Comparison of ENCODE assay signal across 2 cellular contexts in the genomic region with DNA sequence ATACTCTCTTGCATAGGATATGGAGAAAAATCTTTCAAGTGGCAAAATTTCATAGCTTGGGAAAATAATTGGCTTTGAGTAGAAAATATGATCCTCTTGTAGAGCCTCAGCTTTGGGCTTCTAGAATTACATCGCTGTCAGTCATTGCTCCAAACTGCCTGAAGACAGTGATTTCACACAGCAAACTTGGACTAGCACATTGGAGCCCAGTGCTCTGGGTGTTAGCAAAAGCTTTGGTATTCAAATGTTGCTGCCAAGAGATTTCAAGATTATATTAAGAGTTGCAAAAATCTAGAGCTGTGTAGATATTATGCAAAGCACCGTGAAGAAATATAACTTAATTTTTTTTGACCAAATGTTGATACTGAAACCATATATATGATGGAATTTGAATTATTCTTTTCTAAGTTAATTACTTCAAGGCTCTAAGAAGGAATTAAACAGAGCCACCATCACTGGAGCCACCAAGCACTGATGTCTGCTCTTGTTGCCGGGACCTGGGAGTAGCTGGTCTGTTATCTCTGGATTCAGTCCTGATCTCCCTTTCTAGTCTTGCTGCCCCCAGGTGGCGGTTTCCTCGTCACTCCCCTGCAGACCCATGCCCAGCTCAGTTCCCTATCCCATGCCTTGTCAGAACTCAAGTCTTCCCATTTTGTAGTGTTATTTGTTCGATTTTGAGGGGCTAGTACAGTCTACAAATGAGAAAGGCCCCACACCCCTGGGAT.
TF ChIP-seq lines count a peak whose summit lies in the region.

No MANE protein-coding gene starts in this region.

TF ChIP-seq in GM12878, 131 proteins besides CTCF, POLR2A, EP300 and RAD21 (continued from another document and continues in another):
- TF ChIP-seq, protein P1, sequence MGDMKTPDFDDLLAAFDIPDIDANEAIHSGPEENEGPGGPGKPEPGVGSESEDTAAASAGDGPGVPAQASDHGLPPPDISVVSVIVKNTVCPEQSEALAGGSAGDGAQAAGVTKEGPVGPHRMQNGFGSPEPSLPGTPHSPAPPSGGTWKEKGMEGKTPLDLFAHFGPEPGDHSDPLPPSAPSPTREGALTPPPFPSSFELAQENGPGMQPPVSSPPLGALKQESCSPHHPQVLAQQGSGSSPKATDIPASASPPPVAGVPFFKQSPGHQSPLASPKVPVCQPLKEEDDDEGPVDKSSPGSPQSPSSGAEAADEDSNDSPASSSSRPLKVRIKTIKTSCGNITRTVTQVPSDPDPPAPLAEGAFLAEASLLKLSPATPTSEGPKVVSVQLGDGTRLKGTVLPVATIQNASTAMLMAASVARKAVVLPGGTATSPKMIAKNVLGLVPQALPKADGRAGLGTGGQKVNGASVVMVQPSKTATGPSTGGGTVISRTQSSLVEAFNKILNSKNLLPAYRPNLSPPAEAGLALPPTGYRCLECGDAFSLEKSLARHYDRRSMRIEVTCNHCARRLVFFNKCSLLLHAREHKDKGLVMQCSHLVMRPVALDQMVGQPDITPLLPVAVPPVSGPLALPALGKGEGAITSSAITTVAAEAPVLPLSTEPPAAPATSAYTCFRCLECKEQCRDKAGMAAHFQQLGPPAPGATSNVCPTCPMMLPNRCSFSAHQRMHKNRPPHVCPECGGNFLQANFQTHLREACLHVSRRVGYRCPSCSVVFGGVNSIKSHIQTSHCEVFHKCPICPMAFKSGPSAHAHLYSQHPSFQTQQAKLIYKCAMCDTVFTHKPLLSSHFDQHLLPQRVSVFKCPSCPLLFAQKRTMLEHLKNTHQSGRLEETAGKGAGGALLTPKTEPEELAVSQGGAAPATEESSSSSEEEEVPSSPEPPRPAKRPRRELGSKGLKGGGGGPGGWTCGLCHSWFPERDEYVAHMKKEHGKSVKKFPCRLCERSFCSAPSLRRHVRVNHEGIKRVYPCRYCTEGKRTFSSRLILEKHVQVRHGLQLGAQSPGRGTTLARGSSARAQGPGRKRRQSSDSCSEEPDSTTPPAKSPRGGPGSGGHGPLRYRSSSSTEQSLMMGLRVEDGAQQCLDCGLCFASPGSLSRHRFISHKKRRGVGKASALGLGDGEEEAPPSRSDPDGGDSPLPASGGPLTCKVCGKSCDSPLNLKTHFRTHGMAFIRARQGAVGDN (IDR thresholded peaks at IDR 0.05): no peak
- TF ChIP-seq, protein P2, sequence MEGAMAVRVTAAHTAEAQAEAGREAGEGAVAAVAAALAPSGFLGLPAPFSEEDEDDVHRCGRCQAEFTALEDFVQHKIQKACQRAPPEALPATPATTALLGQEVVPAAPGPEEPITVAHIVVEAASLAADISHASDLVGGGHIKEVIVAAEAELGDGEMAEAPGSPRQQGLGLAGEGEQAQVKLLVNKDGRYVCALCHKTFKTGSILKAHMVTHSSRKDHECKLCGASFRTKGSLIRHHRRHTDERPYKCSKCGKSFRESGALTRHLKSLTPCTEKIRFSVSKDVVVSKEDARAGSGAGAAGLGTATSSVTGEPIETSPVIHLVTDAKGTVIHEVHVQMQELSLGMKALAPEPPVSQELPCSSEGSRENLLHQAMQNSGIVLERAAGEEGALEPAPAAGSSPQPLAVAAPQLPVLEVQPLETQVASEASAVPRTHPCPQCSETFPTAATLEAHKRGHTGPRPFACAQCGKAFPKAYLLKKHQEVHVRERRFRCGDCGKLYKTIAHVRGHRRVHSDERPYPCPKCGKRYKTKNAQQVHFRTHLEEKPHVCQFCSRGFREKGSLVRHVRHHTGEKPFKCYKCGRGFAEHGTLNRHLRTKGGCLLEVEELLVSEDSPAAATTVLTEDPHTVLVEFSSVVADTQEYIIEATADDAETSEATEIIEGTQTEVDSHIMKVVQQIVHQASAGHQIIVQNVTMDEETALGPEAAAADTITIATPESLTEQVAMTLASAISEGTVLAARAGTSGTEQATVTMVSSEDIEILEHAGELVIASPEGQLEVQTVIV (IDR thresholded peaks at IDR 0.05; ENCODE audit: borderline replicate concordance, partially characterized antibody): no peak
- no peak for TF ChIP-seq KLF5 (IDR thresholded peaks at IDR 0.05; ENCODE audit: partially characterized antibody)
- no peak for TF ChIP-seq WRNIP1 (IDR thresholded peaks at IDR 0.05; ENCODE audit: borderline replicate concordance, low read depth, low read length)
- TF ChIP-seq, protein P3, sequence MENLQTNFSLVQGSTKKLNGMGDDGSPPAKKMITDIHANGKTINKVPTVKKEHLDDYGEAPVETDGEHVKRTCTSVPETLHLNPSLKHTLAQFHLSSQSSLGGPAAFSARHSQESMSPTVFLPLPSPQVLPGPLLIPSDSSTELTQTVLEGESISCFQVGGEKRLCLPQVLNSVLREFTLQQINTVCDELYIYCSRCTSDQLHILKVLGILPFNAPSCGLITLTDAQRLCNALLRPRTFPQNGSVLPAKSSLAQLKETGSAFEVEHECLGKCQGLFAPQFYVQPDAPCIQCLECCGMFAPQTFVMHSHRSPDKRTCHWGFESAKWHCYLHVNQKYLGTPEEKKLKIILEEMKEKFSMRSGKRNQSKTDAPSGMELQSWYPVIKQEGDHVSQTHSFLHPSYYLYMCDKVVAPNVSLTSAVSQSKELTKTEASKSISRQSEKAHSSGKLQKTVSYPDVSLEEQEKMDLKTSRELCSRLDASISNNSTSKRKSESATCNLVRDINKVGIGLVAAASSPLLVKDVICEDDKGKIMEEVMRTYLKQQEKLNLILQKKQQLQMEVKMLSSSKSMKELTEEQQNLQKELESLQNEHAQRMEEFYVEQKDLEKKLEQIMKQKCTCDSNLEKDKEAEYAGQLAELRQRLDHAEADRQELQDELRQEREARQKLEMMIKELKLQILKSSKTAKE (IDR thresholded peaks at IDR 0.05; ENCODE audit: low read depth, poor library complexity, severe bottlenecking): no peak
- TF ChIP-seq ZNF274 (IDR thresholded peaks at IDR 0.05; ENCODE audit: insufficient read depth, insufficient read length): no peak
- TF ChIP-seq RCOR1 (conservative IDR thresholded peaks at IDR 0.05; ENCODE audit: low read depth, low read length): no peak
- TF ChIP-seq, protein P4, sequence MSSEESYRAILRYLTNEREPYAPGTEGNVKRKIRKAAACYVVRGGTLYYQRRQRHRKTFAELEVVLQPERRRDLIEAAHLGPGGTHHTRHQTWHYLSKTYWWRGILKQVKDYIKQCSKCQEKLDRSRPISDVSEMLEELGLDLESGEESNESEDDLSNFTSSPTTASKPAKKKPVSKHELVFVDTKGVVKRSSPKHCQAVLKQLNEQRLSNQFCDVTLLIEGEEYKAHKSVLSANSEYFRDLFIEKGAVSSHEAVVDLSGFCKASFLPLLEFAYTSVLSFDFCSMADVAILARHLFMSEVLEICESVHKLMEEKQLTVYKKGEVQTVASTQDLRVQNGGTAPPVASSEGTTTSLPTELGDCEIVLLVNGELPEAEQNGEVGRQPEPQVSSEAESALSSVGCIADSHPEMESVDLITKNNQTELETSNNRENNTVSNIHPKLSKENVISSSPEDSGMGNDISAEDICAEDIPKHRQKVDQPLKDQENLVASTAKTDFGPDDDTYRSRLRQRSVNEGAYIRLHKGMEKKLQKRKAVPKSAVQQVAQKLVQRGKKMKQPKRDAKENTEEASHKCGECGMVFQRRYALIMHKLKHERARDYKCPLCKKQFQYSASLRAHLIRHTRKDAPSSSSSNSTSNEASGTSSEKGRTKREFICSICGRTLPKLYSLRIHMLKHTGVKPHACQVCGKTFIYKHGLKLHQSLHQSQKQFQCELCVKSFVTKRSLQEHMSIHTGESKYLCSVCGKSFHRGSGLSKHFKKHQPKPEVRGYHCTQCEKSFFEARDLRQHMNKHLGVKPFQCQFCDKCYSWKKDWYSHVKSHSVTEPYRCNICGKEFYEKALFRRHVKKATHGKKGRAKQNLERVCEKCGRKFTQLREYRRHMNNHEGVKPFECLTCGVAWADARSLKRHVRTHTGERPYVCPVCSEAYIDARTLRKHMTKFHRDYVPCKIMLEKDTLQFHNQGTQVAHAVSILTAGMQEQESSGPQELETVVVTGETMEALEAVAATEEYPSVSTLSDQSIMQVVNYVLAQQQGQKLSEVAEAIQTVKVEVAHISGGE (CRISPR knock-in tag; IDR thresholded peaks at IDR 0.05): no peak
- TF ChIP-seq HCFC1 (IDR thresholded peaks at IDR 0.05; ENCODE audit: low read length): no peak
- no peak for TF ChIP-seq POLR2AphosphoS2 (IDR thresholded peaks at IDR 0.05; ENCODE audit: low read depth, low read length)
- no peak for TF ChIP-seq CBFB (IDR thresholded peaks at IDR 0.05; ENCODE audit: low read depth)

TF ChIP-seq in HepG2, 621 proteins besides CTCF, POLR2A, EP300 and RAD21 (continued from another document):
- TF ChIP-seq, protein P5, sequence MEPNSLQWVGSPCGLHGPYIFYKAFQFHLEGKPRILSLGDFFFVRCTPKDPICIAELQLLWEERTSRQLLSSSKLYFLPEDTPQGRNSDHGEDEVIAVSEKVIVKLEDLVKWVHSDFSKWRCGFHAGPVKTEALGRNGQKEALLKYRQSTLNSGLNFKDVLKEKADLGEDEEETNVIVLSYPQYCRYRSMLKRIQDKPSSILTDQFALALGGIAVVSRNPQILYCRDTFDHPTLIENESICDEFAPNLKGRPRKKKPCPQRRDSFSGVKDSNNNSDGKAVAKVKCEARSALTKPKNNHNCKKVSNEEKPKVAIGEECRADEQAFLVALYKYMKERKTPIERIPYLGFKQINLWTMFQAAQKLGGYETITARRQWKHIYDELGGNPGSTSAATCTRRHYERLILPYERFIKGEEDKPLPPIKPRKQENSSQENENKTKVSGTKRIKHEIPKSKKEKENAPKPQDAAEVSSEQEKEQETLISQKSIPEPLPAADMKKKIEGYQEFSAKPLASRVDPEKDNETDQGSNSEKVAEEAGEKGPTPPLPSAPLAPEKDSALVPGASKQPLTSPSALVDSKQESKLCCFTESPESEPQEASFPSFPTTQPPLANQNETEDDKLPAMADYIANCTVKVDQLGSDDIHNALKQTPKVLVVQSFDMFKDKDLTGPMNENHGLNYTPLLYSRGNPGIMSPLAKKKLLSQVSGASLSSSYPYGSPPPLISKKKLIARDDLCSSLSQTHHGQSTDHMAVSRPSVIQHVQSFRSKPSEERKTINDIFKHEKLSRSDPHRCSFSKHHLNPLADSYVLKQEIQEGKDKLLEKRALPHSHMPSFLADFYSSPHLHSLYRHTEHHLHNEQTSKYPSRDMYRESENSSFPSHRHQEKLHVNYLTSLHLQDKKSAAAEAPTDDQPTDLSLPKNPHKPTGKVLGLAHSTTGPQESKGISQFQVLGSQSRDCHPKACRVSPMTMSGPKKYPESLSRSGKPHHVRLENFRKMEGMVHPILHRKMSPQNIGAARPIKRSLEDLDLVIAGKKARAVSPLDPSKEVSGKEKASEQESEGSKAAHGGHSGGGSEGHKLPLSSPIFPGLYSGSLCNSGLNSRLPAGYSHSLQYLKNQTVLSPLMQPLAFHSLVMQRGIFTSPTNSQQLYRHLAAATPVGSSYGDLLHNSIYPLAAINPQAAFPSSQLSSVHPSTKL (CRISPR knock-in tag; IDR thresholded peaks at IDR 0.05): no peak
- TF ChIP-seq, protein P6, sequence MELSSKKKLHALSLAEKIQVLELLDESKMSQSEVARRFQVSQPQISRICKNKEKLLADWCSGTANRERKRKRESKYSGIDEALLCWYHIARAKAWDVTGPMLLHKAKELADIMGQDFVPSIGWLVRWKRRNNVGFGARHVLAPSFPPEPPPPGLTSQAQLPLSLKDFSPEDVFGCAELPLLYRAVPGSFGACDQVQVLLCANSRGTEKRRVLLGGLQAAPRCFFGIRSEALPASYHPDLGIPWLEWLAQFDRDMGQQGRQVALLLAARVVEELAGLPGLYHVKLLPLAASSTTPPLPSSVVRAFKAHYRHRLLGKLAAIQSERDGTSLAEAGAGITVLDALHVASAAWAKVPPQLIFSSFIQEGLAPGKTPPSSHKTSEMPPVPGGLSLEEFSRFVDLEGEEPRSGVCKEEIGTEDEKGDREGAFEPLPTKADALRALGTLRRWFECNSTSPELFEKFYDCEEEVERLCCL (CRISPR knock-in tag; IDR thresholded peaks at IDR 0.05; ENCODE audit: borderline replicate concordance): no peak
- TF ChIP-seq CCAR2 (optimal IDR thresholded peaks at IDR 0.05; ENCODE audit: low read depth, low read length) (no peak), ZNF703 (CRISPR knock-in tag; IDR thresholded peaks at IDR 0.05; ENCODE audit: borderline replicate concordance) (no peak), TCF7 (IDR thresholded peaks at IDR 0.05; ENCODE audit: low read depth) (no peak)
- TF ChIP-seq, protein P7, sequence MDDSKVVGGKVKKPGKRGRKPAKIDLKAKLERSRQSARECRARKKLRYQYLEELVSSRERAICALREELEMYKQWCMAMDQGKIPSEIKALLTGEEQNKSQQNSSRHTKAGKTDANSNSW (CRISPR knock-in tag; IDR thresholded peaks at IDR 0.05; ENCODE audit: borderline replicate concordance): no peak
